Comparison of ENCODE assay signal across 9 cellular contexts in the genomic region with DNA sequence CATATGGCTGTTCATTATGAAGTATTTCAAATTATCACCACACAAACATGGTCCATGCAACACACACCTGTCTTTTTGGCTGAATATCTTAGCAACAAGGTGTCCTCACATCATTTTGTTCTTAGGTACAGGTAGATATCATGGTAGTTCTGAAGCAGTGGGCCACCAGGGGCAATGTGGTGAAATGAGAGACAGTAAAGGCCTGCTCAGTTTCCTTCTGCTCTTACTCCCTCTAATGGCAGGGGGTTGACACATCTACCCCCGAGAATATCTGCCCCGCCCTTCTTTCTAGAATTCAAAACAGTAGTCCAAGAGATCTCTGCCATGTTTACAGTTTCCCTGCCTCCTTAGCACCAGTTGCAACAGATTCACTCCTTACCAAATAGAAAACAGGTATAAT.
A peak's percentile ranks its signal among the peaks of the same experiment; 100 is the strongest.
DNase-seq lines count a peak whose midpoint lies in the region; ATAC-seq and TF ChIP-seq lines count a peak whose summit lies in the region.
"Had no signal": no experiment of that assay in that cellular context is flagged by ENCODE, and none has a peak within 500 bp of the region (broad histone marks: within the 10 kb centered on the region; RNA-seq: fewer than 3 reads in every experiment).

No MANE protein-coding gene starts in this region.

- CTCF ChIA-PET in mammary epithelial cell (lab: Charles Lee; ENCODE audit: low non-redundant PET), result no interaction called here

- H3K27me3 ChIP-seq in mammary epithelial cell (ENCODE audit: insufficient read depth, low read length) (no peaks in the 10 kb centered on the region), tibial nerve (no peaks in the 10 kb centered on the region)

- H3K4me3 ChIP-seq in mammary epithelial cell (replicated peaks in 1 of 3; ENCODE audit: insufficient read depth in 1 of 3, low read depth in 2 of 3, low read length in 3 of 3), result no peak overlapping the region
- H3K4me3 ChIP-seq in tibial nerve, result no peak overlapping the region

- no peak overlapping the region for H2AFZ ChIP-seq in mammary epithelial cell (ENCODE audit: low read depth, low read length)

- dilution Hi-C loops in mammary epithelial cell (cut with HindIII; ENCODE audit: low sequenced_read_pairs), result no loop called here

- TF ChIP-seq EP300 in tibial nerve (IDR thresholded peaks at IDR 0.05), result no peak

- H3K9me3 Mint-ChIP-seq in progenitor cell of endocrine pancreas (ENCODE audit: low read depth), result no peaks in the 10 kb centered on the region
- no peaks in the 10 kb centered on the region for H3K9me3 Mint-ChIP-seq in activated T-cell treated with anti-CD3 and anti-CD28 coated beads, Interleukin-2, amount 50 U/mL, for 4 hours
- H3K9me3 Mint-ChIP-seq: T-helper 1 cell treated with Interleukin-12 subunit alpha and Interleukin-12 subunit beta and Interleukin-4 antibody, amounts not matched to agents 30 μg/mL and 1 μg/mL, for 36 hours had no signal

- H3K27me3 Mint-ChIP-seq in progenitor cell of endocrine pancreas, result peaks cover 3% of the 10 kb centered on the region
- no peaks in the 10 kb centered on the region for H3K27me3 Mint-ChIP-seq in activated T-cell treated with anti-CD3 and anti-CD28 coated beads, Interleukin-2, amount 50 U/mL, for 4 hours (ENCODE audit: low read depth)

- intact Hi-C loops in mammary epithelial cell (cut with micrococcal nuclease), result loop anchor here (1.0 kb wide), 1 partner anchor 205 kb away; no protein-coding TSS in a partner anchor

- TF ChIP-seq POLR2A in tibial nerve (IDR thresholded peaks at IDR 0.05), result no peak

- no TSS peak for BruUV-seq in mammary epithelial cell (replicated peaks; lab: Mats Ljungman, UMichigan)

- ATAC-seq in GM19463 (IDR thresholded peaks at IDR 0.05; ENCODE audit: unreplicated experiment), result peak; percentile 91
- ATAC-seq in HG03354 (IDR thresholded peaks at IDR 0.05; ENCODE audit: poor library complexity, severe bottlenecking, unreplicated experiment), result peak; percentile 99
- ATAC-seq in activated T-cell treated with anti-CD3 and anti-CD28 coated beads, Interleukin-2, amount 50 U/mL, for 4 hours, result no peak

- peak; percentile 74 for DNase-seq in DMS53 treated with DMSO at 0.1 percent for 48 hours (lab: John Stamatoyannopoulos, UW; ENCODE audit: unreplicated experiment)
- peak; percentile 26 to 73 for DNase-seq in NCI-H524 (lab: John Stamatoyannopoulos, UW)
- peak; percentile 36 for DNase-seq in mammary epithelial cell
- peak; percentile 11 for DNase-seq in progenitor cell of endocrine pancreas (ENCODE audit: low spot score, unreplicated experiment)
- DNase-seq in tibial nerve (ENCODE audit: low spot score in 2 of 2), result no peak
- no peak for DNase-seq in activated T-cell treated with anti-CD3 and anti-CD28 coated beads, Interleukin-2, amount 50 U/mL, for 4 hours

- no peak overlapping the region for H3K9ac ChIP-seq in mammary epithelial cell (ENCODE audit: insufficient read depth, low read length)

- no peak overlapping the region for H3K4me2 ChIP-seq in mammary epithelial cell (ENCODE audit: insufficient read depth, low read depth, low read length)

- H3K4me1 Mint-ChIP-seq in progenitor cell of endocrine pancreas (ENCODE audit: low read depth), result peaks cover 21% of the 10 kb centered on the region
- H3K4me1 Mint-ChIP-seq in activated T-cell treated with anti-CD3 and anti-CD28 coated beads, Interleukin-2, amount 50 U/mL, for 4 hours (ENCODE audit: low read depth), result no peaks in the 10 kb centered on the region

- peak; percentile 40 to 52 for TF ChIP-seq CTCF in mammary epithelial cell (conservative IDR thresholded peaks at IDR 0.05 in 1 of 2, IDR thresholded peaks at IDR 0.05 in 1 of 2; ENCODE audit: extremely low read depth in 1 of 2, insufficient read depth in 1 of 2, low read depth in 1 of 2, low read length in 2 of 2)
- TF ChIP-seq CTCF in progenitor cell of endocrine pancreas (IDR thresholded peaks at IDR 0.05; ENCODE audit: unreplicated experiment), result peak; percentile 65
- peak in 1 of 5 experiments; percentile 15 for TF ChIP-seq CTCF in tibial nerve (IDR thresholded peaks at IDR 0.05)

- WGBS in mammary epithelial cell (ENCODE audit: low coverage, missing lambda C conversion rate), result 71% methylated on average over 2 of the region's 2 CpGs
- 39 to 47% methylated on average over 2 of the region's 2 CpGs for WGBS in tibial nerve, 2 donors

- H4K20me1 ChIP-seq in mammary epithelial cell (ENCODE audit: insufficient read depth, low read length), result no peaks in the 10 kb centered on the region

- H3K27ac ChIP-seq in mammary epithelial cell (ENCODE audit: insufficient read depth, low read depth, low read length), result no peak overlapping the region
- no peak overlapping the region for H3K27ac ChIP-seq in tibial nerve

- H3K36me3 Mint-ChIP-seq in progenitor cell of endocrine pancreas (ENCODE audit: insufficient read depth), result no peaks in the 10 kb centered on the region
- no peaks in the 10 kb centered on the region for H3K36me3 Mint-ChIP-seq in activated T-cell treated with anti-CD3 and anti-CD28 coated beads, Interleukin-2, amount 50 U/mL, for 4 hours (ENCODE audit: insufficient read depth)

- H3K27ac Mint-ChIP-seq in progenitor cell of endocrine pancreas, result no peak overlapping the region
- H3K27ac Mint-ChIP-seq: T-helper 1 cell treated with Interleukin-12 subunit alpha and Interleukin-12 subunit beta and Interleukin-4 antibody, amounts not matched to agents 30 μg/mL and 1 μg/mL, for 36 hours had no signal

- no peaks in the 10 kb centered on the region for H3K79me2 ChIP-seq in mammary epithelial cell (ENCODE audit: insufficient read depth, low read length)

- H3K4me1 ChIP-seq in mammary epithelial cell (ENCODE audit: insufficient read depth, low read length) (peaks cover 19% of the 10 kb centered on the region), tibial nerve (no peaks in the 10 kb centered on the region)

- H3K4me3 Mint-ChIP-seq in progenitor cell of endocrine pancreas (ENCODE audit: low read depth), result no peak overlapping the region
- H3K4me3 Mint-ChIP-seq in activated T-cell treated with anti-CD3 and anti-CD28 coated beads, Interleukin-2, amount 50 U/mL, for 4 hours, result no peak overlapping the region
- H3K4me3 Mint-ChIP-seq: T-helper 1 cell treated with Interleukin-12 subunit alpha and Interleukin-12 subunit beta and Interleukin-4 antibody, amounts not matched to agents 30 μg/mL and 1 μg/mL, for 36 hours had no signal

- in situ Hi-C loops in mammary epithelial cell (cut with MboI; ENCODE audit: low sequenced_read_pairs in 2 of 2), result no loop called here

- no peaks in the 10 kb centered on the region for H3K9me3 ChIP-seq in mammary epithelial cell (replicated peaks; ENCODE audit: insufficient read depth, low read length)
- H3K9me3 ChIP-seq in tibial nerve, result no peaks in the 10 kb centered on the region

- H3K36me3 ChIP-seq in mammary epithelial cell (ENCODE audit: insufficient read depth, low read length), result no peaks in the 10 kb centered on the region
- no peaks in the 10 kb centered on the region for H3K36me3 ChIP-seq in tibial nerve

Comparison
In these comparisons a context has a peak if more than half of its experiments do, and no peak if none do; other contexts are left out.
1. DNase-seq: peak in DMS53 treated with DMSO at 0.1 percent for 48 hours (single experiment), NCI-H524 (2 of 2), mammary epithelial cell (single experiment) and progenitor cell of endocrine pancreas (single experiment); none in tibial nerve (0 of 2) and activated T-cell treated with anti-CD3 and anti-CD28 coated beads, Interleukin-2, amount 50 U/mL, for 4 hours (single experiment).
2. ATAC-seq: peak in GM19463 (single experiment) and HG03354 (single experiment); none in activated T-cell treated with anti-CD3 and anti-CD28 coated beads, Interleukin-2, amount 50 U/mL, for 4 hours (0 of 2).